ENCODE assay signal across 12 cellular contexts in genomic region chr1:160877221-160877620, GRCh38. TPM values are rescaled to one million over a fixed set of nuclear protein-coding genes. Genes with fewer than 3 reads are reported as not detected.
DNase-seq lines count a peak whose midpoint lies in the region; ATAC-seq, FAIRE-seq and TF ChIP-seq lines count a peak whose summit lies in the region.
"Had no signal": no experiment of that assay in that cellular context is flagged by ENCODE, and none has a peak within 500 bp of the region (broad histone marks: within the 10 kb centered on the region; RNA-seq: fewer than 3 reads in every experiment).

No MANE protein-coding gene starts in this region.

- FAIRE-seq in GM19239 (lab: Jason Lieb, UNC): peak; percentile 55
- FAIRE-seq: RCC 7860 had no signal

- no peaks in the 10 kb centered on the region for H3K27me3 ChIP-seq in DND-41 (ENCODE audit: insufficient read depth, low read length, poor library complexity)
- H3K27me3 ChIP-seq in Panc1 (ENCODE audit: control insufficient read depth, insufficient read depth, low read length): 0 out of 2 replicates have a peak, but pooled peaks cover 2% of the 10 kb centered on the region

- H3K79me2 ChIP-seq in DND-41 (ENCODE audit: insufficient read depth, low read length): no peaks in the 10 kb centered on the region

- H2AFZ ChIP-seq in DND-41 (ENCODE audit: low read depth, low read length): no peak overlapping the region

- POLR2A ChIA-PET in Panc1 (lab: Charles Lee): no interaction called here

- H3K27ac Mint-ChIP-seq in immature natural killer cell: peak overlapping the region; percentile 14 to 58 (median 23)
- H3K27ac Mint-ChIP-seq: stimulated activated naive B cell treated with anti-CD40 and anti-IgM and Interleukin-4, amounts not matched to agents 10 μg/mL and 1 μg/mL and 100 μg/mL, for 72 hours had no signal

- in situ Hi-C loops in Panc1 (cut with HindIII; ENCODE audit: low pct_unique_long_range_greater_than_20kb, low sequenced_read_pairs): no loop called here

- H3K9me3 Mint-ChIP-seq in immature natural killer cell: no peaks in the 10 kb centered on the region
- H3K9me3 Mint-ChIP-seq: stimulated activated naive B cell treated with anti-CD40 and anti-IgM and Interleukin-4, amounts not matched to agents 10 μg/mL and 1 μg/mL and 100 μg/mL, for 72 hours had no signal

- H3K4me1 ChIP-seq in DND-41 (ENCODE audit: insufficient read depth, low read length) (no peaks in the 10 kb centered on the region), Panc1 (ENCODE audit: control insufficient read depth, insufficient read depth, low read length) (no peaks in the 10 kb centered on the region)

- DNase-seq in DND-41 (no peak), GM19239 (ENCODE audit: insufficient read length, low spot score) (no peak), Panc1 (ENCODE audit: low read depth, low spot score) (no peak), immature natural killer cell (peak; percentile 61 to 66 (median 64)), posterior cingulate gyrus (no peak)
- DNase-seq: activated CD4-positive, CD25-positive, alpha-beta regulatory T cell; NCI-H1436; stimulated activated naive B cell treated with anti-CD40 and anti-IgM and Interleukin-4, amounts not matched to agents 10 μg/mL and 1 μg/mL and 100 μg/mL, for 72 hours had no signal

- H3K36me3 ChIP-seq in DND-41 (ENCODE audit: insufficient read depth, low read length) (no peaks in the 10 kb centered on the region), Panc1 (ENCODE audit: control insufficient read depth, insufficient read depth, low read length) (no peaks in the 10 kb centered on the region)

- H3K9me3 ChIP-seq in DND-41 (ENCODE audit: insufficient read depth, low read length, severe bottlenecking) (no peaks in the 10 kb centered on the region), Panc1 (ENCODE audit: control insufficient read depth, insufficient read depth, low read depth, low read length) (no peaks in the 10 kb centered on the region)

- TF ChIP-seq CTCF in DND-41 (IDR thresholded peaks at IDR 0.05; ENCODE audit: borderline replicate concordance, extremely low read depth, low read length, poor library complexity, severe bottlenecking) (peak; percentile 49), Panc1 (IDR thresholded peaks at IDR 0.05) (0 out of 2 replicates have a peak, but pooled peaks have one; percentile 20)

- peaks cover 11 to 19% of the 10 kb centered on the region in 2 donors for H3K4me1 Mint-ChIP-seq in immature natural killer cell

- H3K36me3 Mint-ChIP-seq in immature natural killer cell: no peaks in the 10 kb centered on the region
- H3K36me3 Mint-ChIP-seq: stimulated activated naive B cell treated with anti-CD40 and anti-IgM and Interleukin-4, amounts not matched to agents 10 μg/mL and 1 μg/mL and 100 μg/mL, for 72 hours had no signal

- no peak overlapping the region for H3K9ac ChIP-seq in DND-41 (ENCODE audit: low read depth, low read length)

- H3K27ac ChIP-seq in DND-41 (ENCODE audit: low read length) (no peak overlapping the region), Panc1 (ENCODE audit: low read length) (no peak overlapping the region)

- peak overlapping the region in 1 of 5 donors; percentile 14 for H3K4me3 Mint-ChIP-seq in immature natural killer cell
- H3K4me3 Mint-ChIP-seq: stimulated activated naive B cell treated with anti-CD40 and anti-IgM and Interleukin-4, amounts not matched to agents 10 μg/mL and 1 μg/mL and 100 μg/mL, for 72 hours had no signal

- H3K4me3 ChIP-seq in DND-41 (ENCODE audit: low read depth in 1 of 2, low read length in 2 of 2): no peak overlapping the region
- H3K4me3 ChIP-seq in Panc1 (ENCODE audit: low read depth in 2 of 2, low read length in 2 of 2): no peak overlapping the region

- peaks cover 3 to 10% (median 7%) of the 10 kb centered on the region in 3 donors for H3K27me3 Mint-ChIP-seq in immature natural killer cell (ENCODE audit: low read depth in 3 of 3)
- H3K27me3 Mint-ChIP-seq: stimulated activated naive B cell treated with anti-CD40 and anti-IgM and Interleukin-4, amounts not matched to agents 10 μg/mL and 1 μg/mL and 100 μg/mL, for 72 hours had no signal

- ATAC-seq in DND-41 (ENCODE audit: insufficient read depth, low read depth) (peak; percentile 64; the same call in 2 of the 3 replicates), Panc1 (no peak), esophagus mucosa (no peak), HG02981 (IDR thresholded peaks at IDR 0.05; ENCODE audit: unreplicated experiment) (no peak)
- ATAC-seq: stimulated activated naive B cell treated with anti-CD40 and anti-IgM and Interleukin-4, amounts not matched to agents 10 μg/mL and 1 μg/mL and 100 μg/mL, for 72 hours had no signal

- no TSS peak for BruUV-seq in Panc1 (replicated peaks; lab: Mats Ljungman, UMichigan)

- no peaks in the 10 kb centered on the region for H4K20me1 ChIP-seq in DND-41 (ENCODE audit: insufficient read depth, low read length)

- no peak overlapping the region for H3K4me2 ChIP-seq in DND-41 (ENCODE audit: insufficient read depth, low read length)

- intact Hi-C loops in Panc1 (cut with micrococcal nuclease; ENCODE audit: unreplicated experiment): no loop called here
- intact Hi-C loops in posterior cingulate gyrus (cut with DNase I): no loop called here

- CTCF ChIA-PET in Panc1 (lab: Charles Lee): interaction anchor here (0.7 kb wide), 1 partner anchor 14 kb away, joined by 3 read pairs; the partner anchor contains the start of gene CD244

RNA-seq across cellular contexts. Expression of gene ITLN1, which starts 7.8 kb away (rescaled TPM):
- total RNA-seq in Panc1 (2021; ENCODE audit: unreplicated experiment): not detected
- not detected for polyA plus RNA-seq in Panc1 (2012; ENCODE audit: insufficient read length)
- polyA plus RNA-seq in immature natural killer cell: under 1 TPM in 1 of 3 donors, not detected in 2; 0.77 TPM
- not detected for total RNA-seq in esophagus mucosa

RNA-seq across cellular contexts. Expression of gene CD244, which starts 14.5 kb away (rescaled TPM):
- not detected for total RNA-seq in Panc1 (2021; ENCODE audit: unreplicated experiment)
- not detected for polyA plus RNA-seq in Panc1 (2012; ENCODE audit: insufficient read length)
- polyA plus RNA-seq in immature natural killer cell: 100 to 1,000 TPM; 301 to 501 (median 410) TPM
- 0.56 TPM for total RNA-seq in esophagus mucosa
- total RNA-seq: Daoy had no signal

Comparison
In these comparisons a context has a peak if more than half of its experiments do, and no peak if none do; other contexts are left out.
1. DNase-seq: peak in immature natural killer cell (3 of 3); none in DND-41 (single experiment), GM19239 (single experiment), Panc1 (single experiment) and posterior cingulate gyrus (0 of 10).